ENCODE assay signal across 8 cellular contexts in genomic region chr3:183697610-183698317, GRCh38.
A peak's percentile ranks its signal among the peaks of the same experiment; 100 is the strongest.
DNase-seq lines count a peak whose midpoint lies in the region; ATAC-seq and TF ChIP-seq lines count a peak whose summit lies in the region.

Gene YEATS2 (plus strand): TSS chr3:183697797. CDS start chr3:183715163, 17,366 bp downstream.

- TF ChIP-seq CTCF in WI38 (IDR thresholded peaks at IDR 0.05; ENCODE audit: low read depth, low read length), result no peak
- no peak for TF ChIP-seq CTCF in cardiac fibroblast (IDR thresholded peaks at IDR 0.05; ENCODE audit: low read depth, low read length)

- peak; percentile 57 for DNase-seq in SIG-M5 treated with dmso at 0.1 percent for 504 hours (lab: John Stamatoyannopoulos, UW; ENCODE audit: unreplicated experiment)
- no peak for DNase-seq in SIG-M5 (lab: John Stamatoyannopoulos, UW)
- peak; percentile 83 for DNase-seq in NCI-H2196 (lab: John Stamatoyannopoulos, UW; ENCODE audit: unreplicated experiment)
- peak; percentile 53 to 73 for DNase-seq in cardiac fibroblast (ENCODE audit: low read depth in 2 of 2)
- DNase-seq in iris pigment epithelial cell (ENCODE audit: low read depth), result peak; percentile 56
- DNase-seq in stimulated activated CD4-positive, alpha-beta T cell treated with anti-CD3 and anti-CD28 coated beads, Interleukin-12 subunit alpha, Interleukin-12 subunit beta, amount 100 ng/mL, for 24 hours (ENCODE audit: low read depth in 2 of 2), result peak; percentile 57 to 72

- ATAC-seq in HG02970 (IDR thresholded peaks at IDR 0.05; ENCODE audit: low FRiP score, unreplicated experiment), result peak; percentile 78

- H3K4me3 ChIP-seq in WI38 (ENCODE audit: low read depth, low read length), result peak within 1 kb of the TSS; percentile 97
- H3K4me3 ChIP-seq in cardiac fibroblast (replicated peaks in 1 of 2; ENCODE audit: low read depth in 2 of 2, low read length in 2 of 2), result peak within 1 kb of the TSS; percentile 72 to 92
